ENCODE assay signal across 11 cellular contexts in the genomic region with DNA sequence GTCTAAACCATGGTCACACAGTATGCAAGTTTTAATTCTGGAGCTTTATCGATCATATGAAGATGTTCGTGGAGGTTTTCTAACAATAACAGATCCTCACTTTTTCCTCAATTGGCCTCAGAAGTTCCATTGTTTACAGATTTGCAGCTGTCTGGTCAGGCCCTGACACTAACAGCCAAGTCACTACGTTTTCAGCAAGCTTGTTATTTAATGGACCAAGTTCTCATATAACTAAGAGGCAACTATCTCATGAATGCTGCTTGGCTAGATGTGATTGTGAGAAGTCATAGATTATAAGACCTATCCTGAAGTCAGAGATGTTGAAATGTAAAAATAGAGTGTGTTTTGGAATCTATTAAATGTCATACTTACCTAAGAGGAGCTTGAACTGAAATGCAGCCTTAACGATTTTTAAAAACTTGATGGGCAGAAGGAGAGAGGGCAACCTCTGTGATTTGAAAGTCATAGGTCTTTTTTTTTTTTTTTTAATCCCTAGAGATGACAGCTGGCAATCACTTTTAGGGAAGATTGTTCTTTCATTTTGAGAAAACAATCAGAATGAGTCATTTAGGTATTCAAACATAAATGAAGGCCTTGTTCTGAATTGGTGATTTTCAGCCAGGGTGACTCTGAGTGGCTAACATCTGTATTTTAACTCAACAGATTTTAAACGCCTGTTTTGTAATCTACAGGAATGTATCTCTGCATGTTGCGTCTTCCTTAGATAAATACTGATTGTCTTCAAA. TPM values are rescaled to one million over a fixed set of nuclear protein-coding genes. Genes with fewer than 3 reads are reported as not detected.
DNase-seq lines count a peak whose midpoint lies in the region; ATAC-seq and TF ChIP-seq lines count a peak whose summit lies in the region.
"Had no signal": no experiment of that assay in that cellular context is flagged by ENCODE, and none has a peak within 500 bp of the region (broad histone marks: within the 10 kb centered on the region; RNA-seq: fewer than 3 reads in every experiment).

No MANE protein-coding gene starts in this region.

- DNase-seq in Ammon's horn (ENCODE audit: low spot score) (peak; percentile 41), choroid plexus epithelial cell (ENCODE audit: low read depth) (peak; percentile 10), AG08396 (ENCODE audit: low spot score) (no peak), HuH-7.5 (ENCODE audit: low spot score) (no peak), mesenteric fat pad (ENCODE audit: low spot score) (no peak), NCI-H2107 (lab: John Stamatoyannopoulos, UW) (no peak)
- DNase-seq: cortex of kidney, MG63 had no signal

- TF ChIP-seq CTCF in choroid plexus epithelial cell (conservative IDR thresholded peaks at IDR 0.05; ENCODE audit: low read depth, low read length) = no peak

- peak; percentile 64 for ATAC-seq in GM19372 (IDR thresholded peaks at IDR 0.05; ENCODE audit: low read depth, unreplicated experiment)
- ATAC-seq in HG02981 (IDR thresholded peaks at IDR 0.05; ENCODE audit: unreplicated experiment) = peak; percentile 56

- H3K4me3 ChIP-seq in choroid plexus epithelial cell (ENCODE audit: low read depth, low read length) = no peak overlapping the region
- H3K4me3 ChIP-seq: MG63, SJSA1 had no signal

RNA-seq across cellular contexts. Expression of a gene that starts 48.4 kb away (rescaled TPM):
- 6.5 TPM for total RNA-seq in mesenteric fat pad

Comparison
In these comparisons a context has a peak if more than half of its experiments do, and no peak if none do; other contexts are left out.
1. DNase-seq: peak in Ammon's horn (single experiment) and choroid plexus epithelial cell (single experiment); none in AG08396 (single experiment), HuH-7.5 (single experiment), mesenteric fat pad (single experiment) and NCI-H2107 (single experiment).